In the genomic region with DNA sequence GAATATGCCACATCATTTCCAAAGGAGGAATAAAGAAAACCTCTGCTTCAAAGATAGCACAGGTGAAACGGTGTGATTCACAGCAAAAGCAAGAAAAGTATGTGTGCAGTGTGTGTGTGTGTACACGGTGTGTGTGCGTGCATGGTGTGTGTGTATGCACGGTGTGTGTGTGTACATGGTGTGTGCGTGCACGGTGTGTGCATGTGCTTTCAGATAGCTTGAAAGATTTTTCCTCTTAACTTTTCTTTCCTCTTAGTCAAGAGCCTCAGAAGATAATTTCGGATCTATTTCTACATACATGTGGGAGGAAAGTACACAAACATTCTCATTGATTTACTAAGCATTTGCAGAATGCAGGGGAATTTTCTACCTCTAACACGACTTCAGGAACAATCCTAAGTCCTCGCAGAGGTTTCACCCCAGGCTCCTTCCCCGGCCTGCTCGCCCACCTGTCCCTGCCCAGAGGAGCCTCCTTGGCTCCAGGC, we compare ENCODE assay signal across 15 cellular contexts. TPM values are rescaled to one million over a fixed set of nuclear protein-coding genes. Genes with fewer than 3 reads are reported as not detected.
A peak's percentile ranks its signal among the peaks of the same experiment; 100 is the strongest.
DNase-seq lines count a peak whose midpoint lies in the region; ATAC-seq and TF ChIP-seq lines count a peak whose summit lies in the region.
"Had no signal": no experiment of that assay in that cellular context is flagged by ENCODE, and none has a peak within 500 bp of the region (broad histone marks: within the 10 kb centered on the region; RNA-seq: fewer than 3 reads in every experiment).

No MANE protein-coding gene starts in this region.

- peaks cover 19% of the 10 kb centered on the region for H3K4me1 Mint-ChIP-seq in Caco-2 (ENCODE audit: low read depth, unreplicated experiment)
- H3K4me1 Mint-ChIP-seq: memory B cell had no signal

- no peaks in the 10 kb centered on the region for H3K27me3 Mint-ChIP-seq in Caco-2 (ENCODE audit: insufficient read depth, unreplicated experiment)

- no TSS peak for BruUV-seq in Caco-2 (replicated peaks; lab: Mats Ljungman, UMichigan)
- BruUV-seq in mammary epithelial cell (replicated peaks; lab: Mats Ljungman, UMichigan) = no TSS peak

- H3K4me2 ChIP-seq in mammary epithelial cell (ENCODE audit: insufficient read depth, low read depth, low read length) = peak overlapping the region; percentile 96

- peaks cover 75% of the 10 kb centered on the region for H3K79me2 ChIP-seq in mammary epithelial cell (ENCODE audit: insufficient read depth, low read length)

- H3K9me3 Mint-ChIP-seq in Caco-2 (ENCODE audit: unreplicated experiment) = no peaks in the 10 kb centered on the region
- H3K9me3 Mint-ChIP-seq: memory B cell had no signal

- H3K27me3 ChIP-seq in Caco-2 (replicated peaks; ENCODE audit: control insufficient read depth, insufficient read depth, low read length) (no peaks in the 10 kb centered on the region), mammary epithelial cell (ENCODE audit: insufficient read depth, low read length) (no peaks in the 10 kb centered on the region)

- peak overlapping the region; percentile 85 for H3K9ac ChIP-seq in mammary epithelial cell (ENCODE audit: insufficient read depth, low read length)

- H4K20me1 ChIP-seq in mammary epithelial cell (ENCODE audit: insufficient read depth, low read length) = no peaks in the 10 kb centered on the region

- no peaks in the 10 kb centered on the region for H3K9me3 ChIP-seq in Caco-2
- H3K9me3 ChIP-seq in mammary epithelial cell (replicated peaks; ENCODE audit: insufficient read depth, low read length) = no peaks in the 10 kb centered on the region
- H3K9me3 ChIP-seq in iPS-18c (ENCODE audit: control insufficient read depth, insufficient read depth, low read length) = no peaks in the 10 kb centered on the region
- H3K9me3 ChIP-seq: gastrocnemius medialis had no signal

- peak overlapping the region; percentile 87 for H2AFZ ChIP-seq in mammary epithelial cell (ENCODE audit: low read depth, low read length)

- CTCF ChIA-PET in Caco-2 (lab: Charles Lee) (no interaction called here), mammary epithelial cell (lab: Charles Lee; ENCODE audit: low non-redundant PET) (no interaction called here)

- H3K4me1 ChIP-seq in Caco-2 (peaks cover 36% of the 10 kb centered on the region), mammary epithelial cell (ENCODE audit: insufficient read depth, low read length) (peaks cover 22% of the 10 kb centered on the region)

- intact Hi-C loops in Caco-2 (cut with micrococcal nuclease; ENCODE audit: unreplicated experiment) (loop anchor here (5.0 to 10.0 kb wide), 6 partner anchors 83 to 411 kb away; no protein-coding TSS in a partner anchor), mammary epithelial cell (cut with micrococcal nuclease) (loop anchor here (5.0 kb wide), 7 partner anchors 63 to 518 kb away; no protein-coding TSS in a partner anchor)

- H3K27ac ChIP-seq in mammary epithelial cell (ENCODE audit: insufficient read depth, low read depth, low read length) = peak overlapping the region; percentile 87
- H3K27ac ChIP-seq: gastrocnemius medialis had no signal

- H3K4me3 ChIP-seq in Caco-2 (ENCODE audit: low read depth, low read length) (peak overlapping the region; percentile 98), mammary epithelial cell (replicated peaks in 1 of 3; ENCODE audit: insufficient read depth in 1 of 3, low read depth in 2 of 3, low read length in 3 of 3) (peak overlapping the region; percentile 79 to 93 (median 83)), iPS-18c (ENCODE audit: insufficient read depth, low read depth, low read length) (peak overlapping the region; percentile 94)
- H3K4me3 ChIP-seq: gastrocnemius medialis had no signal

- TF ChIP-seq CTCF in Caco-2 (IDR thresholded peaks at IDR 0.05; ENCODE audit: insufficient read depth in 1 of 2, low read depth in 1 of 2, low read length in 1 of 2, severe bottlenecking in 1 of 2, unreplicated experiment in 1 of 2) = no peak
- no peak for TF ChIP-seq CTCF in mammary epithelial cell (conservative IDR thresholded peaks at IDR 0.05 in 1 of 2, IDR thresholded peaks at IDR 0.05 in 1 of 2; ENCODE audit: extremely low read depth in 1 of 2, insufficient read depth in 1 of 2, low read depth in 1 of 2, low read length in 2 of 2)
- no peak for TF ChIP-seq CTCF in omental fat pad (IDR thresholded peaks at IDR 0.05)

- peak overlapping the region; percentile 93 for H3K27ac Mint-ChIP-seq in Caco-2 (ENCODE audit: unreplicated experiment)
- H3K27ac Mint-ChIP-seq: memory B cell, T-helper 17 cell had no signal

- ATAC-seq in omental fat pad (ENCODE audit: low FRiP score) (peak; percentile 15), HG03571 (IDR thresholded peaks at IDR 0.05; ENCODE audit: unreplicated experiment) (no peak)
- ATAC-seq: gastrocnemius medialis, T-helper 17 cell had no signal

- peaks cover 6% of the 10 kb centered on the region for H3K36me3 ChIP-seq in Caco-2 (ENCODE audit: control insufficient read depth, insufficient read depth, low read length)
- peaks cover 4% of the 10 kb centered on the region for H3K36me3 ChIP-seq in mammary epithelial cell (ENCODE audit: insufficient read depth, low read length)
- H3K36me3 ChIP-seq: gastrocnemius medialis had no signal

- in situ Hi-C loops in mammary epithelial cell (cut with MboI; ENCODE audit: low sequenced_read_pairs in 2 of 2) = loop anchor here in 1 of 2 donors (25.0 kb wide), 1 partner anchor 508 kb away; no protein-coding TSS in a partner anchor

- dilution Hi-C loops in mammary epithelial cell (cut with HindIII; ENCODE audit: low sequenced_read_pairs) = no loop called here

- H3K36me3 Mint-ChIP-seq in Caco-2 (ENCODE audit: insufficient read depth, unreplicated experiment) = peaks cover 73% of the 10 kb centered on the region
- H3K36me3 Mint-ChIP-seq: memory B cell had no signal

- H3K4me3 Mint-ChIP-seq in Caco-2 (ENCODE audit: unreplicated experiment) = peak overlapping the region; percentile 95
- H3K4me3 Mint-ChIP-seq: memory B cell, T-helper 17 cell had no signal

- POLR2A ChIA-PET in Caco-2 (lab: Charles Lee) = no interaction called here

- DNase-seq in Caco-2 = no peak
- peak; percentile 48 for DNase-seq in mammary epithelial cell
- DNase-seq in omental fat pad (ENCODE audit: low spot score) = no peak
- DNase-seq in NOMO-1 (lab: John Stamatoyannopoulos, UW; ENCODE audit: unreplicated experiment in 2 of 2) = no peak
- no peak for DNase-seq in OCI-M1 (lab: John Stamatoyannopoulos, UW)
- no peak for DNase-seq in epidermal melanocyte (ENCODE audit: insufficient read length, low spot score)
- DNase-seq: ACHN; activated CD4-positive, alpha-beta T cell treated with anti-CD3 and anti-CD28 coated beads, Interleukin-2, amount 50 U/mL, for 4 hours; activated gamma-delta T cell treated with Interleukin-2 at 50 U/mL for 16 hours; cortex of kidney; gastrocnemius medialis; T-helper 17 cell had no signal

- 2% methylated on average over 11 of the region's 11 CpGs for WGBS in mammary epithelial cell (ENCODE audit: low coverage, missing lambda C conversion rate)

RNA-seq across cellular contexts. Expression of a gene that starts 2.9 kb away (rescaled TPM):
- total RNA-seq in Caco-2 (2022) = 266 and 286 TPM in 2 replicates
- 10 to 100 TPM; 22.0 to 86.9 TPM for total RNA-seq in mammary epithelial cell
- polyA plus RNA-seq in mammary epithelial cell = 21.9 TPM
- 31.9 TPM for polyA minus RNA-seq in mammary epithelial cell
- total RNA-seq in omental fat pad = 1 to 10 TPM; 2.0 to 8.4 (median 2.4) TPM
